8 cellular contexts compared by ENCODE assay signal in the genomic region with DNA sequence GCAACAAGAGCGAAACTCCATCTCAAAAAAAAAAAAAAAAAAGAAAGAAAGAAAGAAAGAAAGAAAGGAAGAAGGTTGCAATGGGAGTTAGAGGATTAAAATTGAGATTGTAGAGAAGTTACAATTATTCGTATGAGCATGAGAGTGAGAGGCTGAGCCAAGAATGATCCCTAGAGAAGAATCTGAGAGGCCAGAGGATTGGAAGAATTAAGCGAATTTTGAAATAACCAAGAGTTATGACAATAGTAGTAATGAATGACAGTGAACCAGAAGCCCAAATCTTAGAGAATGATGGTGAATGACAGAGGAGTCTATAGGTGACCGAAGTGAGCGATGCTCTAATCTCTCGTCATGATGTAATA. TPM values are rescaled to one million over a fixed set of nuclear protein-coding genes. Genes with fewer than 3 reads are reported as not detected.
DNase-seq lines count a peak whose midpoint lies in the region; FAIRE-seq and TF ChIP-seq lines count a peak whose summit lies in the region.

No MANE protein-coding gene starts in this region.

- TF ChIP-seq POLR2A in GM12891 (IDR thresholded peaks at IDR 0.05; ENCODE audit: low read depth, low read length): no peak

- H3K4me3 ChIP-seq in GM08714 (ENCODE audit: low read length) (peak overlapping the region; percentile 48), SU-DHL-6 (ENCODE audit: insufficient read depth, low read length, poor library complexity, severe bottlenecking) (peak overlapping the region; percentile 52), retinal pigment epithelial cell (ENCODE audit: low read length) (peak overlapping the region; percentile 87)

- no peaks in the 10 kb centered on the region for H3K9me3 ChIP-seq in SU-DHL-6 (ENCODE audit: insufficient read depth, low read length)

- no peaks in the 10 kb centered on the region for H3K27me3 ChIP-seq in SU-DHL-6 (ENCODE audit: low read length)

- TF ChIP-seq CTCF in SU-DHL-6 (IDR thresholded peaks at IDR 0.05; ENCODE audit: insufficient read depth, low read length, poor library complexity, severe bottlenecking): no peak
- no peak for TF ChIP-seq CTCF in retinal pigment epithelial cell (conservative IDR thresholded peaks at IDR 0.05; ENCODE audit: low read depth, low read length)

- H2AFZ ChIP-seq in SU-DHL-6 (ENCODE audit: low read depth, low read length, severe bottlenecking): peak overlapping the region; percentile 100

- DNase-seq in fibroblast of peridontal ligament (ENCODE audit: extremely low read depth) (peak; percentile 70), retinal pigment epithelial cell (ENCODE audit: low read depth) (no peak), NCI-H1105 (lab: John Stamatoyannopoulos, UW) (no peak), GM12891 (ENCODE audit: insufficient read length, low spot score) (no peak), DMS 273 (lab: John Stamatoyannopoulos, UW; ENCODE audit: unreplicated experiment) (no peak), anterior cingulate cortex (lab: John Stamatoyannopoulos, UW) (no peak)

- H3K36me3 ChIP-seq in SU-DHL-6 (ENCODE audit: low read length): no peaks in the 10 kb centered on the region

- H3K27ac ChIP-seq in SU-DHL-6 (ENCODE audit: low read depth, low read length): no peak overlapping the region

- no peaks in the 10 kb centered on the region for H4K20me1 ChIP-seq in SU-DHL-6 (ENCODE audit: low read depth, low read length)

- H3K4me2 ChIP-seq in SU-DHL-6 (ENCODE audit: low read depth, low read length, poor library complexity, severe bottlenecking): peak overlapping the region; percentile 100

- FAIRE-seq in GM12891 (lab: Jason Lieb, UNC): no peak

- no peaks in the 10 kb centered on the region; the same call in 1 of the 2 replicates for H3F3A ChIP-seq in SU-DHL-6 (ENCODE audit: insufficient read depth)

- peak overlapping the region; percentile 74 for H3K9ac ChIP-seq in SU-DHL-6 (ENCODE audit: low read length)

- H3K9me2 ChIP-seq in SU-DHL-6 (replicated peaks; ENCODE audit: insufficient read depth, low read length): no peaks in the 10 kb centered on the region

- H3K79me2 ChIP-seq in SU-DHL-6 (ENCODE audit: insufficient read depth, low read length): peaks cover 4% of the 10 kb centered on the region; the same call in 1 of the 2 replicates

TF ChIP-seq in GM12891, 5 proteins besides CTCF, POLR2A, EP300 and RAD21:
- TF ChIP-seq POLR2AphosphoS5 (IDR thresholded peaks at IDR 0.05; ENCODE audit: low read depth, low read length): no peak
- TF ChIP-seq TAF1 (IDR thresholded peaks at IDR 0.05; ENCODE audit: low read depth, low read length): no peak
- TF ChIP-seq PAX5 (IDR thresholded peaks at IDR 0.05; ENCODE audit: insufficient read depth, low read length, severe bottlenecking): no peak
- no peak for TF ChIP-seq SPI1 (IDR thresholded peaks at IDR 0.05; ENCODE audit: low read depth, low read length)
- no peak for TF ChIP-seq POU2F2 (IDR thresholded peaks at IDR 0.05; ENCODE audit: low read depth, low read length)

RNA-seq across cellular contexts. Expression of gene ZYG11B, which starts 0.4 kb away (rescaled TPM):
- polyA plus RNA-seq in GM12891 (2012; ENCODE audit: low read depth, missing spikeins): 1.7 TPM

RNA-seq across cellular contexts. Expression of gene COA7, which starts 27.7 kb away (rescaled TPM):
- 7.6 TPM for polyA plus RNA-seq in GM12891 (2012; ENCODE audit: low read depth, missing spikeins)
